ENCODE assay signal across 27 cellular contexts in genomic region chr12:108614041-108614440, GRCh38. TPM values are rescaled to one million over a fixed set of nuclear protein-coding genes. Genes with fewer than 3 reads are reported as not detected.
DNase-seq lines count a peak whose midpoint lies in the region; ATAC-seq and FAIRE-seq lines count a peak whose summit lies in the region.
"Had no signal": no experiment of that assay in that cellular context is flagged by ENCODE, and none has a peak within 500 bp of the region (broad histone marks: within the 10 kb centered on the region; RNA-seq: fewer than 3 reads in every experiment).

No MANE protein-coding gene starts in this region.

- H3K4me3 Mint-ChIP-seq in activated CD4-positive, alpha-beta T cell treated with anti-CD3 and anti-CD28 coated beads, Interleukin-2, amount 10 ng/mL, durations not matched to agents 7 days and 5 days, result no peak overlapping the region
- no peak overlapping the region for H3K4me3 Mint-ChIP-seq in activated T-helper 1 cell treated with anti-CD3 and anti-CD28 coated beads, Interleukin-12 subunit alpha, Interleukin-12 subunit beta, Interleukin-2, Interleukin-4 antibody, amounts not matched to agents 30 ng/mL and 10 ng/mL and 1 ng/mL, durations not matched to agents 14 hours and 24 hours and 36 hours
- no peak overlapping the region for H3K4me3 Mint-ChIP-seq in memory B cell
- no peak overlapping the region for H3K4me3 Mint-ChIP-seq in stimulated activated naive B cell treated with anti-CD40 and anti-IgM and Interleukin-4, amounts not matched to agents 10 μg/mL and 1 μg/mL and 100 μg/mL, for 72 hours
- H3K4me3 Mint-ChIP-seq: activated T-cell treated with anti-CD3 and anti-CD28 coated beads, Interleukin-2, amount 50 U/mL, for 4 hours; type B pancreatic cell had no signal

- H3K27me3 Mint-ChIP-seq in activated CD4-positive, alpha-beta T cell treated with anti-CD3 and anti-CD28 coated beads, Interleukin-2, amount 10 ng/mL, durations not matched to agents 7 days and 5 days, result no peaks in the 10 kb centered on the region
- peaks cover 2% of the 10 kb centered on the region for H3K27me3 Mint-ChIP-seq in activated T-helper 1 cell treated with anti-CD3 and anti-CD28 coated beads, Interleukin-12 subunit alpha, Interleukin-12 subunit beta, Interleukin-2, Interleukin-4 antibody, amounts not matched to agents 30 ng/mL and 10 ng/mL and 1 ng/mL, durations not matched to agents 14 hours and 24 hours and 36 hours (ENCODE audit: insufficient read depth)
- H3K27me3 Mint-ChIP-seq in memory B cell, result peaks cover 2% of the 10 kb centered on the region
- no peaks in the 10 kb centered on the region for H3K27me3 Mint-ChIP-seq in stimulated activated naive B cell treated with anti-CD40 and anti-IgM and Interleukin-4, amounts not matched to agents 10 μg/mL and 1 μg/mL and 100 μg/mL, for 72 hours

- peaks cover 36% of the 10 kb centered on the region for H3K4me1 Mint-ChIP-seq in activated CD4-positive, alpha-beta T cell treated with anti-CD3 and anti-CD28 coated beads, Interleukin-2, amount 10 ng/mL, durations not matched to agents 7 days and 5 days
- H3K4me1 Mint-ChIP-seq in activated T-helper 1 cell treated with anti-CD3 and anti-CD28 coated beads, Interleukin-12 subunit alpha, Interleukin-12 subunit beta, Interleukin-2, Interleukin-4 antibody, amounts not matched to agents 30 ng/mL and 10 ng/mL and 1 ng/mL, durations not matched to agents 14 hours and 24 hours and 36 hours (ENCODE audit: low read depth), result peaks cover 57% of the 10 kb centered on the region
- H3K4me1 Mint-ChIP-seq in memory B cell, result peaks cover 44% of the 10 kb centered on the region
- H3K4me1 Mint-ChIP-seq in stimulated activated naive B cell treated with anti-CD40 and anti-IgM and Interleukin-4, amounts not matched to agents 10 μg/mL and 1 μg/mL and 100 μg/mL, for 72 hours, result peaks cover 54 to 59% of the 10 kb centered on the region in 2 donors

- no peak for DNase-seq in activated CD4-positive, alpha-beta T cell treated with anti-CD3 and anti-CD28 coated beads, Interleukin-2, amount 10 ng/mL, durations not matched to agents 7 days and 5 days
- DNase-seq in activated CD4-positive, alpha-beta T cell treated with anti-CD3 and anti-CD28 coated beads for 1 hour, result no peak
- DNase-seq in activated T-helper 1 cell treated with anti-CD3 and anti-CD28 coated beads, Interleukin-12 subunit alpha, Interleukin-12 subunit beta, Interleukin-2, Interleukin-4 antibody, amounts not matched to agents 30 ng/mL and 10 ng/mL and 1 ng/mL, durations not matched to agents 14 hours and 24 hours and 36 hours (ENCODE audit: low spot score), result no peak
- no peak for DNase-seq in memory B cell (ENCODE audit: low spot score in 2 of 2)
- DNase-seq in stimulated activated naive B cell treated with anti-CD40 and anti-IgM and Interleukin-4, amounts not matched to agents 10 μg/mL and 1 μg/mL and 100 μg/mL, for 72 hours, result no peak
- no peak for DNase-seq in NCI-H2171 treated with DMSO at 0.1 percent for 48 hours (lab: John Stamatoyannopoulos, UW)
- DNase-seq in frontal cortex (ENCODE audit: low spot score in 2 of 2), result no peak
- DNase-seq: activated naive CD4-positive, alpha-beta T cell treated with Interleukin-2 at 50 U/mL for 16 hours; activated T-cell treated with anti-CD3 and anti-CD28 coated beads, Interleukin-2, amount 50 U/mL, for 4 hours; aorta; BE2C; islet precursor cell; KG1; MM.1S; NCI-H1436; NCI-H446; psoas muscle had no signal

- CTCF ChIA-PET in activated CD4-positive, alpha-beta T cell treated with anti-CD3 and anti-CD28 coated beads, Interleukin-2, amount 10 ng/mL, durations not matched to agents 7 days and 5 days (lab: Charles Lee), result interaction anchor here (1.0 to 1.1 kb wide), 2 partner anchors 14 to 50 kb away, joined by 3 read pairs; no protein-coding TSS in a partner anchor

- H3K27ac Mint-ChIP-seq in activated CD4-positive, alpha-beta T cell treated with anti-CD3 and anti-CD28 coated beads, Interleukin-2, amount 10 ng/mL, durations not matched to agents 7 days and 5 days, result peak overlapping the region; percentile 33
- peak overlapping the region; percentile 61 for H3K27ac Mint-ChIP-seq in activated T-helper 1 cell treated with anti-CD3 and anti-CD28 coated beads, Interleukin-12 subunit alpha, Interleukin-12 subunit beta, Interleukin-2, Interleukin-4 antibody, amounts not matched to agents 30 ng/mL and 10 ng/mL and 1 ng/mL, durations not matched to agents 14 hours and 24 hours and 36 hours
- H3K27ac Mint-ChIP-seq in memory B cell, result peak overlapping the region; percentile 96
- H3K27ac Mint-ChIP-seq in stimulated activated naive B cell treated with anti-CD40 and anti-IgM and Interleukin-4, amounts not matched to agents 10 μg/mL and 1 μg/mL and 100 μg/mL, for 72 hours, result peak overlapping the region; percentile 57
- H3K27ac Mint-ChIP-seq: type B pancreatic cell had no signal

- FAIRE-seq in frontal cortex (lab: Jason Lieb, UNC), result no peak
- FAIRE-seq: A204.1, endometrium, GM19239 had no signal

- H3K9me3 Mint-ChIP-seq in activated CD4-positive, alpha-beta T cell treated with anti-CD3 and anti-CD28 coated beads, Interleukin-2, amount 10 ng/mL, durations not matched to agents 7 days and 5 days, result peaks cover 11% of the 10 kb centered on the region
- H3K9me3 Mint-ChIP-seq in activated T-helper 1 cell treated with anti-CD3 and anti-CD28 coated beads, Interleukin-12 subunit alpha, Interleukin-12 subunit beta, Interleukin-2, Interleukin-4 antibody, amounts not matched to agents 30 ng/mL and 10 ng/mL and 1 ng/mL, durations not matched to agents 14 hours and 24 hours and 36 hours, result peaks cover 15% of the 10 kb centered on the region
- H3K9me3 Mint-ChIP-seq in memory B cell, result peaks cover 4% of the 10 kb centered on the region
- H3K9me3 Mint-ChIP-seq in stimulated activated naive B cell treated with anti-CD40 and anti-IgM and Interleukin-4, amounts not matched to agents 10 μg/mL and 1 μg/mL and 100 μg/mL, for 72 hours, result peaks cover 6 to 8% of the 10 kb centered on the region in 2 donors
- H3K9me3 Mint-ChIP-seq: type B pancreatic cell had no signal

- peaks cover 36% of the 10 kb centered on the region for H3K36me3 Mint-ChIP-seq in activated CD4-positive, alpha-beta T cell treated with anti-CD3 and anti-CD28 coated beads, Interleukin-2, amount 10 ng/mL, durations not matched to agents 7 days and 5 days (ENCODE audit: low read depth)
- H3K36me3 Mint-ChIP-seq in activated T-helper 1 cell treated with anti-CD3 and anti-CD28 coated beads, Interleukin-12 subunit alpha, Interleukin-12 subunit beta, Interleukin-2, Interleukin-4 antibody, amounts not matched to agents 30 ng/mL and 10 ng/mL and 1 ng/mL, durations not matched to agents 14 hours and 24 hours and 36 hours (ENCODE audit: low read depth), result peaks cover 28% of the 10 kb centered on the region
- H3K36me3 Mint-ChIP-seq in memory B cell, result peaks cover 5% of the 10 kb centered on the region
- peaks cover 7 to 8% of the 10 kb centered on the region in 2 donors for H3K36me3 Mint-ChIP-seq in stimulated activated naive B cell treated with anti-CD40 and anti-IgM and Interleukin-4, amounts not matched to agents 10 μg/mL and 1 μg/mL and 100 μg/mL, for 72 hours
- H3K36me3 Mint-ChIP-seq: type B pancreatic cell had no signal

- POLR2A ChIA-PET in activated CD4-positive, alpha-beta T cell treated with anti-CD3 and anti-CD28 coated beads, Interleukin-2, amount 10 ng/mL, durations not matched to agents 7 days and 5 days (lab: Charles Lee), result no interaction called here

- intact Hi-C loops in activated T-helper 1 cell treated with anti-CD3 and anti-CD28 coated beads, Interleukin-12 subunit alpha, Interleukin-12 subunit beta, Interleukin-2, Interleukin-4 antibody, amounts not matched to agents 30 ng/mL and 10 ng/mL and 1 ng/mL, durations not matched to agents 14 hours and 24 hours and 36 hours (cut with micrococcal nuclease), result no loop called here

- ATAC-seq in memory B cell (ENCODE audit: low read depth) (no peak), HG03342 (IDR thresholded peaks at IDR 0.05; ENCODE audit: unreplicated experiment) (no peak)
- no peak for ATAC-seq in stimulated activated naive B cell treated with anti-CD40 and anti-IgM and Interleukin-4, amounts not matched to agents 10 μg/mL and 1 μg/mL and 100 μg/mL, for 72 hours (replicated peaks)
- ATAC-seq: activated CD4-positive, CD25-positive, alpha-beta regulatory T cell treated with anti-CD3 and anti-CD28 coated beads, Interleukin-2, amount 50 U/mL, for 24 hours; activated T-cell treated with anti-CD3 and anti-CD28 coated beads, Interleukin-2, amount 50 U/mL, for 4 hours; psoas muscle; Right ventricle myocardium inferior had no signal

RNA-seq across cellular contexts. Expression of gene TMEM119, which starts 16.2 kb away (rescaled TPM):
- total RNA-seq in activated CD4-positive, alpha-beta T cell treated with anti-CD3 and anti-CD28 coated beads, Interleukin-2, amount 10 ng/mL, durations not matched to agents 7 days and 5 days, result 1 to 10 TPM; 1.2 to 1.7 TPM
- total RNA-seq in activated T-helper 1 cell treated with anti-CD3 and anti-CD28 coated beads, Interleukin-12 subunit alpha, Interleukin-12 subunit beta, Interleukin-2, Interleukin-4 antibody, amounts not matched to agents 30 ng/mL and 10 ng/mL and 1 ng/mL, durations not matched to agents 14 hours and 24 hours and 36 hours, result 0.12 TPM in 1 of 2 replicates, not detected in the other
- 0.82 TPM for total RNA-seq in frontal cortex
- total RNA-seq: activated CD8-positive, alpha-beta memory T cell treated with anti-CD3 and anti-CD28 coated beads for 36 hours; Calu3; glomerular endothelial cell had no signal

RNA-seq across cellular contexts. Expression of gene SELPLG, which starts 19.7 kb away (rescaled TPM):
- 100 to 1,000 TPM; 207 to 214 TPM for total RNA-seq in activated CD4-positive, alpha-beta T cell treated with anti-CD3 and anti-CD28 coated beads, Interleukin-2, amount 10 ng/mL, durations not matched to agents 7 days and 5 days
- total RNA-seq in activated T-helper 1 cell treated with anti-CD3 and anti-CD28 coated beads, Interleukin-12 subunit alpha, Interleukin-12 subunit beta, Interleukin-2, Interleukin-4 antibody, amounts not matched to agents 30 ng/mL and 10 ng/mL and 1 ng/mL, durations not matched to agents 14 hours and 24 hours and 36 hours, result 51.9 and 53.5 TPM in 2 replicates
- 1.2 TPM for total RNA-seq in frontal cortex

RNA-seq across cellular contexts. Expression of gene ISCU, which starts 51.6 kb away (rescaled TPM):
- total RNA-seq in activated CD4-positive, alpha-beta T cell treated with anti-CD3 and anti-CD28 coated beads, Interleukin-2, amount 10 ng/mL, durations not matched to agents 7 days and 5 days, result 10 to 100 TPM; 60.8 to 66.0 TPM
- 73.8 and 74.9 TPM in 2 replicates for total RNA-seq in activated T-helper 1 cell treated with anti-CD3 and anti-CD28 coated beads, Interleukin-12 subunit alpha, Interleukin-12 subunit beta, Interleukin-2, Interleukin-4 antibody, amounts not matched to agents 30 ng/mL and 10 ng/mL and 1 ng/mL, durations not matched to agents 14 hours and 24 hours and 36 hours
- 40.8 TPM for total RNA-seq in frontal cortex

RNA-seq across cellular contexts. Expression of gene SART3, which starts 53.1 kb away (rescaled TPM):
- 10 to 100 TPM; 63.0 to 72.6 TPM for total RNA-seq in activated CD4-positive, alpha-beta T cell treated with anti-CD3 and anti-CD28 coated beads, Interleukin-2, amount 10 ng/mL, durations not matched to agents 7 days and 5 days
- total RNA-seq in activated T-helper 1 cell treated with anti-CD3 and anti-CD28 coated beads, Interleukin-12 subunit alpha, Interleukin-12 subunit beta, Interleukin-2, Interleukin-4 antibody, amounts not matched to agents 30 ng/mL and 10 ng/mL and 1 ng/mL, durations not matched to agents 14 hours and 24 hours and 36 hours, result 83.3 and 96.4 TPM in 2 replicates
- 63.6 TPM for total RNA-seq in frontal cortex

Comparison
In these comparisons a context has a peak if more than half of its experiments do, and no peak if none do; other contexts are left out.
1. H3K27ac Mint-ChIP-seq: peak in every context shown above with its lines; median percentile 96 in memory B cell; 61 in activated T-helper 1 cell treated with anti-CD3 and anti-CD28 coated beads, Interleukin-12 subunit alpha, Interleukin-12 subunit beta, Interleukin-2, Interleukin-4 antibody, amounts not matched to agents 30 ng/mL and 10 ng/mL and 1 ng/mL, durations not matched to agents 14 hours and 24 hours and 36 hours; 57 in stimulated activated naive B cell treated with anti-CD40 and anti-IgM and Interleukin-4, amounts not matched to agents 10 μg/mL and 1 μg/mL and 100 μg/mL, for 72 hours; 33 in activated CD4-positive, alpha-beta T cell treated with anti-CD3 and anti-CD28 coated beads, Interleukin-2, amount 10 ng/mL, durations not matched to agents 7 days and 5 days.
2. RNA of gene SELPLG, which starts 19.7 kb away (total RNA-seq): 207 to 214 TPM in activated CD4-positive, alpha-beta T cell treated with anti-CD3 and anti-CD28 coated beads, Interleukin-2, amount 10 ng/mL, durations not matched to agents 7 days and 5 days and 51.9 to 53.5 TPM in activated T-helper 1 cell treated with anti-CD3 and anti-CD28 coated beads, Interleukin-12 subunit alpha, Interleukin-12 subunit beta, Interleukin-2, Interleukin-4 antibody, amounts not matched to agents 30 ng/mL and 10 ng/mL and 1 ng/mL, durations not matched to agents 14 hours and 24 hours and 36 hours; 1.2 TPM in frontal cortex (single experiment); every median in the first group is over 10 times any median in the second.